ENCODE assay signal across 33 cellular contexts in the genomic region with DNA sequence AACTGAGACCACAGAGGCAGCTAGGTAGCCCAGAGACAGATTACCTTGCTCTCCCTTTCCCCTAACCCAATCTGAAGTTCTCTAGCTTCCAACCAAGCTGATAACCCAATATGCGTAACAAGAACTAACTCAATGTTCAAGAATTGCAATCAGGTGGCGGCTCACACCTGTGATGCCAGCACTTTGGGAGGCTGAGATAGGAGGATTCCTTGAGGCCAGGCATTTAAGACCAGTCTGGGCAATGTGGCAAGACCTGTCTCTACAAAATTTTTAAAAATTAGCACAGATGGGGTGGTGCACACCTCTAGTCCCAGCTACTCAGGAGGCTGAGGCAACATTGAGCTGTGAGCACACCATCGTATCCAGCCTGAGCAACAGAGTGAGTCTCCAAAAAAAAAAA.
DNase-seq lines count a peak whose midpoint lies in the region; ATAC-seq and TF ChIP-seq lines count a peak whose summit lies in the region.
"Had no signal": no experiment of that assay in that cellular context is flagged by ENCODE, and none has a peak within 500 bp of the region (broad histone marks: within the 10 kb centered on the region; RNA-seq: fewer than 3 reads in every experiment).

No MANE protein-coding gene starts in this region.

- H3K9me3 Mint-ChIP-seq in activated T-helper 17 cell treated with anti-CD3 and anti-CD28 coated beads, Interleukin-2, amount 50 U/mL, for 72 hours = no peaks in the 10 kb centered on the region
- H3K9me3 Mint-ChIP-seq: CD4-positive, alpha-beta T cell had no signal

- no peak overlapping the region for H4K8ac ChIP-seq in trophoblast cell (ENCODE audit: low read depth, low read length)

- no peak overlapping the region for H2BK5ac ChIP-seq in trophoblast cell (ENCODE audit: low read depth, low read length, poor library complexity)

- no peak overlapping the region for H3K4me3 Mint-ChIP-seq in activated T-helper 17 cell treated with anti-CD3 and anti-CD28 coated beads, Interleukin-2, amount 50 U/mL, for 72 hours
- H3K4me3 Mint-ChIP-seq: B cell; CD14-positive monocyte; CD4-positive, alpha-beta memory T cell; CD4-positive, alpha-beta T cell; CD4-positive, CD25-positive, alpha-beta regulatory T cell; CD8-positive, alpha-beta memory T cell; CD8-positive, alpha-beta T cell had no signal

- H3K27me3 ChIP-seq in RWPE2 (ENCODE audit: insufficient read depth, poor library complexity, severe bottlenecking) (no peaks in the 10 kb centered on the region), trophoblast cell (ENCODE audit: insufficient read depth, low read length) (no peaks in the 10 kb centered on the region), smooth muscle cell (ENCODE audit: low read depth) (no peaks in the 10 kb centered on the region)
- H3K27me3 ChIP-seq: BLaER1; BLaER1 treated with 17β-estradiol and CSF1 and Interleukin-3, amounts not matched to agents 10 nM and 100 nM had no signal

- TF ChIP-seq CTCF in RWPE2 (IDR thresholded peaks at IDR 0.05; ENCODE audit: poor library complexity, severe bottlenecking) (no peak), smooth muscle cell (IDR thresholded peaks at IDR 0.05; ENCODE audit: borderline replicate concordance, insufficient read depth, poor library complexity, severe bottlenecking) (no peak)

- no peaks in the 10 kb centered on the region for H3K79me1 ChIP-seq in trophoblast cell (ENCODE audit: low read length)

- H3K9ac ChIP-seq in trophoblast cell (ENCODE audit: low read length) (no peak overlapping the region), smooth muscle cell (ENCODE audit: low read depth) (no peak overlapping the region)
- H3K9ac ChIP-seq: BLaER1; BLaER1 treated with 17β-estradiol and CSF1 and Interleukin-3, amounts not matched to agents 10 nM and 100 nM had no signal

- no peaks in the 10 kb centered on the region for H3K9me3 ChIP-seq in RWPE2 (ENCODE audit: severe bottlenecking)
- H3K9me3 ChIP-seq in trophoblast cell (ENCODE audit: insufficient read depth, low read depth, low read length) = peaks cover 6% of the 10 kb centered on the region
- no peaks in the 10 kb centered on the region for H3K9me3 ChIP-seq in smooth muscle cell (replicated peaks; ENCODE audit: low read depth)
- H3K9me3 ChIP-seq: A549, BE2C, Caco-2 had no signal

- H2BK120ac ChIP-seq in trophoblast cell (ENCODE audit: insufficient read depth, low read length, poor library complexity) = no peak overlapping the region

- H3K23ac ChIP-seq in trophoblast cell (ENCODE audit: low read length) = no peak overlapping the region

- H2AFZ ChIP-seq in trophoblast cell (ENCODE audit: insufficient read depth, low read length, poor library complexity) (no peak overlapping the region), smooth muscle cell (ENCODE audit: low read depth) (no peak overlapping the region)

- H3K27ac ChIP-seq in RWPE2 (ENCODE audit: poor library complexity, severe bottlenecking) (peak overlapping the region; percentile 96), epithelial cell of prostate (peak overlapping the region; percentile 1), trophoblast cell (ENCODE audit: low read depth, low read length) (no peak overlapping the region), smooth muscle cell (ENCODE audit: low read depth) (no peak overlapping the region)
- H3K27ac ChIP-seq: 22Rv1; A549; BLaER1; BLaER1 treated with 17β-estradiol and CSF1 and Interleukin-3, amounts not matched to agents 10 nM and 100 nM; C4-2B had no signal

- H3K4me3 ChIP-seq in RWPE2 (ENCODE audit: severe bottlenecking) (no peak overlapping the region), trophoblast cell (ENCODE audit: low read depth, low read length) (no peak overlapping the region), smooth muscle cell (no peak overlapping the region)
- H3K4me3 ChIP-seq: A549; BLaER1; BLaER1 treated with 17β-estradiol and CSF1 and Interleukin-3, amounts not matched to agents 10 nM and 100 nM had no signal

- H3K4ac ChIP-seq in trophoblast cell (ENCODE audit: low read depth, low read length) = no peak overlapping the region

- no peak overlapping the region for H2BK12ac ChIP-seq in trophoblast cell (ENCODE audit: low read length)

- H3K18ac ChIP-seq in trophoblast cell (ENCODE audit: low read length) = no peak overlapping the region

- no peaks in the 10 kb centered on the region for H4K20me1 ChIP-seq in smooth muscle cell (ENCODE audit: low read depth)
- H4K20me1 ChIP-seq: BLaER1; BLaER1 treated with 17β-estradiol and CSF1 and Interleukin-3, amounts not matched to agents 10 nM and 100 nM had no signal

- H3K4me2 ChIP-seq in trophoblast cell (ENCODE audit: low read length) (no peak overlapping the region), smooth muscle cell (no peak overlapping the region)
- H3K4me2 ChIP-seq: A549; BLaER1; BLaER1 treated with 17β-estradiol and CSF1 and Interleukin-3, amounts not matched to agents 10 nM and 100 nM had no signal

- H3K36me3 ChIP-seq in RWPE2 (ENCODE audit: low read depth) (no peaks in the 10 kb centered on the region), trophoblast cell (ENCODE audit: control insufficient read depth in 1 of 2, insufficient read depth in 2 of 2, low read length in 2 of 2) (no peaks in the 10 kb centered on the region), smooth muscle cell (ENCODE audit: low read depth) (no peaks in the 10 kb centered on the region)
- H3K36me3 ChIP-seq: BE2C; BLaER1; BLaER1 treated with 17β-estradiol and CSF1 and Interleukin-3, amounts not matched to agents 10 nM and 100 nM had no signal

- no peaks in the 10 kb centered on the region for H3K4me1 Mint-ChIP-seq in activated T-helper 17 cell treated with anti-CD3 and anti-CD28 coated beads, Interleukin-2, amount 50 U/mL, for 72 hours
- H3K4me1 Mint-ChIP-seq: B cell; CD14-positive monocyte; CD4-positive, alpha-beta memory T cell; CD4-positive, CD25-positive, alpha-beta regulatory T cell; CD8-positive, alpha-beta memory T cell had no signal

- no peak for ATAC-seq in RWPE2 (ENCODE audit: low read depth)
- no peak for ATAC-seq in activated T-helper 17 cell treated with anti-CD3 and anti-CD28 coated beads, Interleukin-2, amount 50 U/mL, for 72 hours (replicated peaks)
- ATAC-seq: A549; CD8-positive, alpha-beta T cell had no signal

- H3K27ac Mint-ChIP-seq in activated T-helper 17 cell treated with anti-CD3 and anti-CD28 coated beads, Interleukin-2, amount 50 U/mL, for 72 hours = no peak overlapping the region
- H3K27ac Mint-ChIP-seq: B cell; CD14-positive monocyte; CD4-positive, alpha-beta memory T cell; CD4-positive, alpha-beta T cell; CD8-positive, alpha-beta memory T cell; CD8-positive, alpha-beta T cell had no signal

- peaks cover 11% of the 10 kb centered on the region for H3K27me3 Mint-ChIP-seq in activated T-helper 17 cell treated with anti-CD3 and anti-CD28 coated beads, Interleukin-2, amount 50 U/mL, for 72 hours

- H3F3A ChIP-seq in smooth muscle cell (ENCODE audit: low read depth) = no peaks in the 10 kb centered on the region

- WGBS in trophoblast cell (ENCODE audit: extremely low coverage, insufficient coverage, insufficient read length) = no CpG with 5 or more reads among the region's 3 CpGs
- WGBS in smooth muscle cell (ENCODE audit: low lambda C conversion rate) = 57% methylated on average over 3 of the region's 3 CpGs

- no peaks in the 10 kb centered on the region for H3K36me3 Mint-ChIP-seq in activated T-helper 17 cell treated with anti-CD3 and anti-CD28 coated beads, Interleukin-2, amount 50 U/mL, for 72 hours (ENCODE audit: low read depth)
- H3K36me3 Mint-ChIP-seq: CD14-positive monocyte; CD4-positive, alpha-beta memory T cell; CD4-positive, CD25-positive, alpha-beta regulatory T cell; CD8-positive, alpha-beta memory T cell; CD8-positive, alpha-beta T cell had no signal

- no peak for DNase-seq in RWPE2 (ENCODE audit: low spot score)
- no peak for DNase-seq in epithelial cell of prostate (ENCODE audit: low read depth, low spot score)
- DNase-seq in trophoblast cell = peak; percentile 76 to 91
- no peak for DNase-seq in SHP77 (lab: John Stamatoyannopoulos, UW)
- no peak for DNase-seq in smooth muscle cell (lab: John Stamatoyannopoulos, UW; ENCODE audit: unreplicated experiment)
- DNase-seq: 8988T; ACHN; AML-193; BE2C; C1 segment of cervical spinal cord; Caco-2; Calu3; CD4-positive, alpha-beta memory T cell; CD4-positive, alpha-beta T cell; CD4-positive, CD25-positive, alpha-beta regulatory T cell; CD8-positive, alpha-beta memory T cell; CD8-positive, alpha-beta T cell; COR-L47; DMS 273 treated with DMSO at 0.1 percent for 48 hours; DMS153; DMS53; DMS79; DMS79 treated with DMSO at 0.1 percent for 48 hours; DND-41; EL had no signal

- H3K79me2 ChIP-seq in trophoblast cell (ENCODE audit: control insufficient read depth, insufficient read depth, low read length, poor library complexity) (no peaks in the 10 kb centered on the region), smooth muscle cell (ENCODE audit: low read depth) (no peaks in the 10 kb centered on the region)

- H2AK5ac ChIP-seq in trophoblast cell (ENCODE audit: low read length) = no peak overlapping the region

- no peak overlapping the region for H3K14ac ChIP-seq in trophoblast cell (ENCODE audit: low read length)

- no peak overlapping the region for H4K12ac ChIP-seq in trophoblast cell (ENCODE audit: low read depth, low read length)

- no peak overlapping the region for H4K91ac ChIP-seq in trophoblast cell (ENCODE audit: low read depth, low read length)

- H3K4me1 ChIP-seq in RWPE2 (ENCODE audit: insufficient read depth, poor library complexity, severe bottlenecking) (peaks cover 15% of the 10 kb centered on the region), trophoblast cell (ENCODE audit: control insufficient read depth in 1 of 2, insufficient read depth in 2 of 2, low read length in 2 of 2) (no peaks in the 10 kb centered on the region), smooth muscle cell (ENCODE audit: low read depth) (no peaks in the 10 kb centered on the region)
- H3K4me1 ChIP-seq: A549; BE2C; BLaER1; BLaER1 treated with 17β-estradiol and CSF1 and Interleukin-3, amounts not matched to agents 10 nM and 100 nM; Caco-2 had no signal

Comparison
In these comparisons a context has a peak if more than half of its experiments do, and no peak if none do; other contexts are left out.
1. DNase-seq: peak in trophoblast cell (2 of 2); none in RWPE2 (single experiment), epithelial cell of prostate (single experiment), SHP77 (0 of 2) and smooth muscle cell (single experiment).
2. H3K27ac ChIP-seq: peak in RWPE2 (single experiment) and epithelial cell of prostate (single experiment); none in trophoblast cell (single experiment) and smooth muscle cell (single experiment).